Comparison of ENCODE assay signal across 1 cellular context in genomic region chr16:58462089-58462488, GRCh38.
TF ChIP-seq lines count a peak whose summit lies in the region.

No MANE protein-coding gene starts in this region.

TF ChIP-seq in HepG2, 621 proteins besides CTCF, POLR2A, EP300 and RAD21:
- TF ChIP-seq HMG20B (CRISPR knock-in tag; conservative IDR thresholded peaks at IDR 0.05), result no peak
- no peak for TF ChIP-seq ZNF431 (CRISPR knock-in tag; IDR thresholded peaks at IDR 0.05; ENCODE audit: borderline replicate concordance, low read depth)
- no peak for TF ChIP-seq SRY (CRISPR knock-in tag; IDR thresholded peaks at IDR 0.05)
- no peak for TF ChIP-seq MLLT10 (CRISPR knock-in tag; IDR thresholded peaks at IDR 0.05)
- no peak for TF ChIP-seq ETV5 (CRISPR knock-in tag; IDR thresholded peaks at IDR 0.05; ENCODE audit: borderline replicate concordance)
- TF ChIP-seq ZNF331 (CRISPR knock-in tag; IDR thresholded peaks at IDR 0.05), result no peak
- no peak for TF ChIP-seq TGIF2 (CRISPR knock-in tag; IDR thresholded peaks at IDR 0.05)
- no peak for TF ChIP-seq MLX (CRISPR knock-in tag; IDR thresholded peaks at IDR 0.05)
- no peak for TF ChIP-seq ZNF674 (CRISPR knock-in tag; IDR thresholded peaks at IDR 0.05; ENCODE audit: low read depth)
- no peak for TF ChIP-seq TAF15 (IDR thresholded peaks at IDR 0.05; ENCODE audit: low read depth, low read length, poor library complexity, severe bottlenecking)
- no peak for TF ChIP-seq SNRNP70 (IDR thresholded peaks at IDR 0.05; ENCODE audit: low read depth, low read length)
- TF ChIP-seq, protein P1, sequence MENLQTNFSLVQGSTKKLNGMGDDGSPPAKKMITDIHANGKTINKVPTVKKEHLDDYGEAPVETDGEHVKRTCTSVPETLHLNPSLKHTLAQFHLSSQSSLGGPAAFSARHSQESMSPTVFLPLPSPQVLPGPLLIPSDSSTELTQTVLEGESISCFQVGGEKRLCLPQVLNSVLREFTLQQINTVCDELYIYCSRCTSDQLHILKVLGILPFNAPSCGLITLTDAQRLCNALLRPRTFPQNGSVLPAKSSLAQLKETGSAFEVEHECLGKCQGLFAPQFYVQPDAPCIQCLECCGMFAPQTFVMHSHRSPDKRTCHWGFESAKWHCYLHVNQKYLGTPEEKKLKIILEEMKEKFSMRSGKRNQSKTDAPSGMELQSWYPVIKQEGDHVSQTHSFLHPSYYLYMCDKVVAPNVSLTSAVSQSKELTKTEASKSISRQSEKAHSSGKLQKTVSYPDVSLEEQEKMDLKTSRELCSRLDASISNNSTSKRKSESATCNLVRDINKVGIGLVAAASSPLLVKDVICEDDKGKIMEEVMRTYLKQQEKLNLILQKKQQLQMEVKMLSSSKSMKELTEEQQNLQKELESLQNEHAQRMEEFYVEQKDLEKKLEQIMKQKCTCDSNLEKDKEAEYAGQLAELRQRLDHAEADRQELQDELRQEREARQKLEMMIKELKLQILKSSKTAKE (CRISPR knock-in tag; IDR thresholded peaks at IDR 0.05; ENCODE audit: borderline replicate concordance), result no peak
- no peak for TF ChIP-seq KLF13 (CRISPR knock-in tag; IDR thresholded peaks at IDR 0.05)
TF ChIP-seq in HepG2: peak in this region for 0.
